Comparison of ENCODE assay signal across 8 cellular contexts in the genomic region with DNA sequence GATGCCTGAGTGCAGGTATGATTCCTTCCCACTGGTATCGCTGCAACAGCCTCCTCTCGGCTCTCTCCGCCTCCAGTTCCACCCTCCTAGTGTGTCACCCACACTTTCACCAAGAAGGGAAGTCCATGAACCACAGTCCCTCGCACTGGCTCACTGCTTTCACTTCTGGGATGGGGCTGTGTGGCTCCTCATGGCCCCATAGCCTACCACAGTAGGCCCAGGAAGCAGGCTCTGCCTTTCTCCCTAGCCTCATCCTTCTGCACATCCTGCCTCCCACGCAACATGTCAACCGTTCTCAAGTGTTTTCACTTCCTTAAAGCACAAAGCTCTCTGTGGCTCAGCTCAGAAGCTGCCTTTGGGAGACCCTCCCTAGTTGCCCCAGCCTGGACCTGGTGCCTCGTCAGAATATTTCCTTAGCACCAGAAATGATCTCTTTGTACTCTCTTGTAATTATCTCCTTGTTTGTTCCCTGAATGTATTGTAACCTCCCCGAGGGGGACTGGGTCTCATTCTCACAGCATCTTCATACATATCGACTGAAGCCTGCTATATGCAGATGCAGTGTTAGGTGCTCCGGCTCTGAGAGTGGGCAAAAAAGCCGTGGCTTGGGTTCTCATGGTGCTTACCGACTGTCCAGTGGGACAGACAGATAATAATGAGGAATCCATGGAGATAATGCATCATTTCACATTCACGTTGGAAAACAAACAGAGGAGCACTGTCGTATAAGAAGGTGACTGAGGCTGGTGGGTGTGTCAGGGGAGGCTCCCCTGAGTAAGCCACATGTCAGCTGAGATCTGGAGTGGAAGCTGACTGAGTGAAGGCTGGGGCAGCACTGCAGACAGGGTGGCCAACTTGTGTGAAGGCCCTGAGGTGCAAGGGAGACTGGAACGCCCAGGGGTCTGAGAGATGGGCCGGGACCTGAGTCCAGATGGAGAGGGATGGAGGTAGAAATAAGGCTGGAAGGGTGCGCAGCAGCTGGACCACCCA.
DNase-seq lines count a peak whose midpoint lies in the region; ATAC-seq, FAIRE-seq and TF ChIP-seq lines count a peak whose summit lies in the region.

No MANE protein-coding gene starts in this region.

- TF ChIP-seq POLR2A in right lobe of liver (IDR thresholded peaks at IDR 0.05) (no peak), HepG2 (IDR thresholded peaks at IDR 0.05; ENCODE audit: insufficient read depth in 1 of 2, low read depth in 2 of 2, low read length in 2 of 2) (no peak)

- DNase-seq in right lobe of liver (no peak), HepG2 (ENCODE audit: low spot score) (no peak), NCI-H128 (lab: John Stamatoyannopoulos, UW; ENCODE audit: unreplicated experiment) (no peak), iPS-NIHi7 (ENCODE audit: extremely low spot score) (no peak), SK-N-SH (no peak)
- peak; percentile 20 for DNase-seq in activated CD4-positive, alpha-beta T cell treated with anti-CD3 and anti-CD28 coated beads, Interleukin-2, amount 10 ng/mL, durations not matched to agents 7 days and 5 days
- peak; percentile 30 to 38 for DNase-seq in stimulated activated CD4-positive, alpha-beta T cell treated with anti-CD3 and anti-CD28 coated beads, Interleukin-15, amount 100 ng/mL, for 48 hours (ENCODE audit: low read depth in 2 of 2)

- no peak for TF ChIP-seq CTCF in right lobe of liver (IDR thresholded peaks at IDR 0.05)
- no peak for TF ChIP-seq CTCF in HepG2 (CRISPR knock-in tag; IDR thresholded peaks at IDR 0.05)
- no peak for TF ChIP-seq CTCF in SK-N-SH (IDR thresholded peaks at IDR 0.05)

- intact Hi-C loops in right lobe of liver (cut with DNase I) (loop anchor here in 1 of 2 donors (5.0 to 10.0 kb wide), 2 partner anchors 273 to 280 kb away; no protein-coding TSS in a partner anchor), HepG2 (cut with micrococcal nuclease; ENCODE audit: unreplicated experiment) (no loop called here)

- no peaks in the 10 kb centered on the region for H3K9me3 ChIP-seq in right lobe of liver
- H3K9me3 ChIP-seq in HepG2 (ENCODE audit: low read length) = no peaks in the 10 kb centered on the region
- H3K9me3 ChIP-seq in SK-N-SH = no peaks in the 10 kb centered on the region

- H3F3A ChIP-seq in SK-N-SH (replicated peaks; ENCODE audit: insufficient read depth) = no peaks in the 10 kb centered on the region

- no peaks in the 10 kb centered on the region for H3K27me3 ChIP-seq in right lobe of liver
- no peaks in the 10 kb centered on the region for H3K27me3 ChIP-seq in HepG2 (ENCODE audit: control insufficient read depth in 1 of 2, insufficient read depth in 2 of 2, low read length in 2 of 2)
- no peaks in the 10 kb centered on the region; the same call in 1 of the 2 replicates for H3K27me3 ChIP-seq in SK-N-SH (ENCODE audit: insufficient read depth)

- H3K27me3 Mint-ChIP-seq in activated CD4-positive, alpha-beta T cell treated with anti-CD3 and anti-CD28 coated beads, Interleukin-2, amount 10 ng/mL, durations not matched to agents 7 days and 5 days = peaks cover 4% of the 10 kb centered on the region

- BruUV-seq in HepG2 (replicated peaks; lab: Mats Ljungman, UMichigan) = no TSS peak

- H3K4me1 ChIP-seq in right lobe of liver = no peaks in the 10 kb centered on the region
- H3K4me1 ChIP-seq in HepG2 (ENCODE audit: insufficient read depth, low read length) = peaks cover 6% of the 10 kb centered on the region; the same call in 1 of the 2 replicates
- H3K4me1 ChIP-seq in SK-N-SH (ENCODE audit: control insufficient read depth in 1 of 2, insufficient read depth in 2 of 2, low read depth in 1 of 2, low read length in 1 of 2) = peaks cover 0 to 26% of the 10 kb centered on the region in 2 experiments; a peak in 1 of 4 replicates

- ATAC-seq in right lobe of liver (peak in 3 of 4 donors; percentile 10 to 48 (median 41)), HepG2 (no peak), HG03135 (IDR thresholded peaks at IDR 0.05; ENCODE audit: unreplicated experiment) (peak; percentile 50)

- H3K79me2 ChIP-seq in HepG2 (ENCODE audit: insufficient read depth, low read length) (no peaks in the 10 kb centered on the region), SK-N-SH (ENCODE audit: insufficient read depth) (no peaks in the 10 kb centered on the region)

- TF ChIP-seq EP300 in HepG2 (IDR thresholded peaks at IDR 0.05; ENCODE audit: low read depth in 2 of 2, low read length in 2 of 2) = no peak
- no peak for TF ChIP-seq EP300 in HepG2 (CRISPR knock-in tag; IDR thresholded peaks at IDR 0.05; ENCODE audit: borderline replicate concordance)
- no peak for TF ChIP-seq EP300 in SK-N-SH (IDR thresholded peaks at IDR 0.05; ENCODE audit: borderline replicate concordance in 1 of 2, low read depth in 1 of 2, low read length in 1 of 2)

- H3K4me3 ChIP-seq in right lobe of liver (no peak overlapping the region), HepG2 (replicated peaks in 1 of 3; ENCODE audit: insufficient read depth in 1 of 3, low read depth in 2 of 3, low read length in 3 of 3) (no peak overlapping the region), SK-N-SH (ENCODE audit: low read depth in 2 of 2, low read length in 1 of 2) (no peak overlapping the region; a peak in 1 of 4 replicates)

- CTCF ChIA-PET in HepG2 (lab: Yijun Ruan, JAX; ENCODE audit: low intra/inter-chr PET ratio, low total read pairs) (interaction anchor here (1.0 kb wide), 1 partner anchor 285 kb away, joined by 4 read pairs; no protein-coding TSS in a partner anchor), SK-N-SH (lab: Yijun Ruan, JAX) (interaction anchor here (0.6 to 8.4 kb wide), 9 partner anchors 106 to 312 kb away, joined by 3 to 242 read pairs (median 3); a partner anchor contains a TSS)
- CTCF ChIA-PET in activated CD4-positive, alpha-beta T cell treated with anti-CD3 and anti-CD28 coated beads, Interleukin-2, amount 10 ng/mL, durations not matched to agents 7 days and 5 days (lab: Charles Lee) = interaction anchor here (0.6 to 1.5 kb wide), 4 partner anchors 11 to 946 kb away, joined by 3 to 7 read pairs (median 4); no protein-coding TSS in a partner anchor

- FAIRE-seq in HepG2 (lab: Jason Lieb, UNC) = no peak

- H3K9ac ChIP-seq in HepG2 (ENCODE audit: insufficient read depth, low read depth, low read length) (no peak overlapping the region), SK-N-SH (no peak overlapping the region)

- H3K9me3 Mint-ChIP-seq in activated CD4-positive, alpha-beta T cell treated with anti-CD3 and anti-CD28 coated beads, Interleukin-2, amount 10 ng/mL, durations not matched to agents 7 days and 5 days = no peaks in the 10 kb centered on the region

- no peak overlapping the region for H3K4me3 Mint-ChIP-seq in activated CD4-positive, alpha-beta T cell treated with anti-CD3 and anti-CD28 coated beads, Interleukin-2, amount 10 ng/mL, durations not matched to agents 7 days and 5 days

- no peaks in the 10 kb centered on the region for H3K36me3 Mint-ChIP-seq in activated CD4-positive, alpha-beta T cell treated with anti-CD3 and anti-CD28 coated beads, Interleukin-2, amount 10 ng/mL, durations not matched to agents 7 days and 5 days (ENCODE audit: low read depth)

- H4K20me1 ChIP-seq in HepG2 (ENCODE audit: insufficient read depth, low read length) = no peaks in the 10 kb centered on the region
- H4K20me1 ChIP-seq in SK-N-SH (ENCODE audit: insufficient read depth) = no peaks in the 10 kb centered on the region

- POLR2A ChIA-PET in HepG2 (lab: Yijun Ruan, JAX) = no interaction called here
- POLR2A ChIA-PET in activated CD4-positive, alpha-beta T cell treated with anti-CD3 and anti-CD28 coated beads, Interleukin-2, amount 10 ng/mL, durations not matched to agents 7 days and 5 days (lab: Charles Lee) = no interaction called here
- POLR2A ChIA-PET in SK-N-SH (lab: Yijun Ruan, JAX) = no interaction called here

- no peak for TF ChIP-seq RAD21 in HepG2 (CRISPR knock-in tag; IDR thresholded peaks at IDR 0.05)
- no peak for TF ChIP-seq RAD21 in SK-N-SH (IDR thresholded peaks at IDR 0.05; ENCODE audit: low read length)

- H2AFZ ChIP-seq in HepG2 (ENCODE audit: low read length) = no peak overlapping the region
- no peak overlapping the region for H2AFZ ChIP-seq in SK-N-SH (ENCODE audit: low read depth)

- H3K27ac ChIP-seq in right lobe of liver (no peak overlapping the region), HepG2 (ENCODE audit: extremely low read length, insufficient read depth, low read length) (no peak overlapping the region), SK-N-SH (ENCODE audit: low read depth in 2 of 2, low read length in 1 of 2) (no peak overlapping the region)

- H3K4me2 ChIP-seq in HepG2 (ENCODE audit: low read depth, low read length) (no peak overlapping the region), SK-N-SH (no peak overlapping the region)

- in situ Hi-C loops in HepG2 (cut with HindIII; ENCODE audit: extremely low pct_ligation_motif_present, low pct_unique_long_range_greater_than_20kb) = loop anchor here (25.0 kb wide), 1 partner anchor 557 kb away; a partner anchor contains a TSS

- no peaks in the 10 kb centered on the region for H3K9me2 ChIP-seq in SK-N-SH

- H3K27ac Mint-ChIP-seq in activated CD4-positive, alpha-beta T cell treated with anti-CD3 and anti-CD28 coated beads, Interleukin-2, amount 10 ng/mL, durations not matched to agents 7 days and 5 days = peak overlapping the region; percentile 39

- H3K4me1 Mint-ChIP-seq in activated CD4-positive, alpha-beta T cell treated with anti-CD3 and anti-CD28 coated beads, Interleukin-2, amount 10 ng/mL, durations not matched to agents 7 days and 5 days = peaks cover 19% of the 10 kb centered on the region

- WGBS in right lobe of liver (ENCODE audit: insufficient coverage, low coverage, low lambda C conversion rate, missing lambda C conversion rate) = 61% methylated on average over 14 of the region's 17 CpGs
- 49% methylated on average over 17 of the region's 17 CpGs for WGBS in HepG2 (ENCODE audit: low lambda C conversion rate)
- WGBS in SK-N-SH (ENCODE audit: low lambda C conversion rate) = 64% methylated on average over 17 of the region's 17 CpGs

- H3K36me3 ChIP-seq in right lobe of liver (no peaks in the 10 kb centered on the region), HepG2 (replicated peaks in 1 of 2; ENCODE audit: control insufficient read depth in 1 of 2, insufficient read depth in 2 of 2, low read length in 2 of 2) (no peaks in the 10 kb centered on the region), SK-N-SH (replicated peaks in 1 of 2; ENCODE audit: control insufficient read depth in 1 of 2, insufficient read depth in 2 of 2, low read length in 1 of 2) (no peaks in the 10 kb centered on the region)

Comparison
In these comparisons a context has a peak if more than half of its experiments do, and no peak if none do; other contexts are left out.
1. DNase-seq: peak in activated CD4-positive, alpha-beta T cell treated with anti-CD3 and anti-CD28 coated beads, Interleukin-2, amount 10 ng/mL, durations not matched to agents 7 days and 5 days (single experiment) and stimulated activated CD4-positive, alpha-beta T cell treated with anti-CD3 and anti-CD28 coated beads, Interleukin-15, amount 100 ng/mL, for 48 hours (2 of 2); none in right lobe of liver (0 of 3), HepG2 (single experiment), NCI-H128 (single experiment), iPS-NIHi7 (single experiment) and SK-N-SH (single experiment).